ENCODE assay signal across 11 cellular contexts in the genomic region with DNA sequence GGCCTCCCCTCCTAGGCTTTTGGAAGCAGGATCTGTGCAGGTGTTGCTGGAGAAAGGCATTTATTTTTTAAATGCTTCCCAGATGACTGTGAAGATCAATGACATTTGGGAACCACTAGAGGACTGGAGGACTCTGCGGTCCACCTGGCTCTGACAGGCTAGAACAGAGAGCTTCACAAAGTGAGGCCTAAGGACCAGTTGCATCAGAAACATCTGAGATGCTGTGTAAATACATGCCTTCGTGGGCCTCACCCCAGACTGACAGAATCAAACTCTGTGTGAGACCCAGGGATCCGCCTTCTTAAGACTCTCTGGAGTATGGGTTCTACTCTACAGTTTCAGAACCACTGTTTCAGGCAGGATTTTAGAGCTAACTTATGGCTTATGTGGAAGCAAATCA.
A peak's percentile ranks its signal among the peaks of the same experiment; 100 is the strongest.
DNase-seq lines count a peak whose midpoint lies in the region; ATAC-seq and TF ChIP-seq lines count a peak whose summit lies in the region.
"Had no signal": no experiment of that assay in that cellular context is flagged by ENCODE, and none has a peak within 500 bp of the region (broad histone marks: within the 10 kb centered on the region; RNA-seq: fewer than 3 reads in every experiment).

No MANE protein-coding gene starts in this region.

- no peaks in the 10 kb centered on the region for H3K27me3 Mint-ChIP-seq in stimulated activated naive CD8-positive, alpha-beta T cell treated with anti-CD3 and anti-CD28 coated beads, Interleukin-15, Interleukin-2, amounts not matched to agents 100 ng/mL and 50 ng/mL, for 24 hours

- no peaks in the 10 kb centered on the region for H3K9me3 ChIP-seq in smooth muscle cell (replicated peaks; ENCODE audit: low read depth)
- H3K9me3 ChIP-seq: MG63 had no signal

- H3F3A ChIP-seq in smooth muscle cell (ENCODE audit: low read depth) = no peaks in the 10 kb centered on the region

- no peak overlapping the region for H2AFZ ChIP-seq in smooth muscle cell (ENCODE audit: low read depth)

- H4K20me1 ChIP-seq in smooth muscle cell (ENCODE audit: low read depth) = peaks cover 94% of the 10 kb centered on the region

- H3K27me3 ChIP-seq in foreskin keratinocyte = no peaks in the 10 kb centered on the region
- peaks cover 29% of the 10 kb centered on the region for H3K27me3 ChIP-seq in smooth muscle cell (ENCODE audit: low read depth)
- H3K27me3 ChIP-seq: MG63 had no signal

- H3K27ac ChIP-seq in foreskin keratinocyte (no peak overlapping the region), smooth muscle cell (ENCODE audit: low read depth) (no peak overlapping the region)
- H3K27ac ChIP-seq: RWPE1 had no signal

- no peaks in the 10 kb centered on the region for H3K79me2 ChIP-seq in smooth muscle cell (ENCODE audit: low read depth)

- H3K9ac ChIP-seq in smooth muscle cell (ENCODE audit: low read depth) = no peak overlapping the region

- TF ChIP-seq CTCF in foreskin keratinocyte (conservative IDR thresholded peaks at IDR 0.05) = no peak
- no peak for TF ChIP-seq CTCF in smooth muscle cell (IDR thresholded peaks at IDR 0.05; ENCODE audit: borderline replicate concordance, insufficient read depth, poor library complexity, severe bottlenecking)
- no peak for TF ChIP-seq CTCF in lower leg skin (IDR thresholded peaks at IDR 0.05)

- H3K36me3 Mint-ChIP-seq in stimulated activated naive CD8-positive, alpha-beta T cell treated with anti-CD3 and anti-CD28 coated beads, Interleukin-15, Interleukin-2, amounts not matched to agents 100 ng/mL and 50 ng/mL, for 24 hours (ENCODE audit: low read depth) = no peaks in the 10 kb centered on the region

- no peak for ATAC-seq in stimulated activated naive CD8-positive, alpha-beta T cell treated with anti-CD3 and anti-CD28 coated beads, Interleukin-15, Interleukin-2, amounts not matched to agents 100 U/mL and 50 U/mL, for 24 hours
- ATAC-seq in foreskin keratinocyte (peak; percentile 66), GM21723 (IDR thresholded peaks at IDR 0.05; ENCODE audit: unreplicated experiment) (no peak)

- H3K27ac Mint-ChIP-seq in stimulated activated naive CD8-positive, alpha-beta T cell treated with anti-CD3 and anti-CD28 coated beads, Interleukin-15, Interleukin-2, amounts not matched to agents 100 ng/mL and 50 ng/mL, for 24 hours = peak overlapping the region; percentile 96

- intact Hi-C loops in lower leg skin (cut with DNase I; ENCODE audit: low total_unique reads) = loop anchor here (5.0 kb wide), 1 partner anchor 333 kb away; no protein-coding TSS in a partner anchor

- no peak overlapping the region for H3K4me2 ChIP-seq in smooth muscle cell

- WGBS in smooth muscle cell (ENCODE audit: low lambda C conversion rate) = 73% methylated on average over 3 of the region's 3 CpGs
- 53 to 58% methylated on average over 3 of the region's 3 CpGs for WGBS in lower leg skin, 2 donors

- DNase-seq in stimulated activated naive CD8-positive, alpha-beta T cell treated with anti-CD3 and anti-CD28 coated beads, Interleukin-15, Interleukin-2, amounts not matched to agents 100 U/mL and 50 U/mL, for 24 hours = no peak
- DNase-seq in RPMI8226 = peak; percentile 10
- no peak for DNase-seq in foreskin keratinocyte
- no peak for DNase-seq in smooth muscle cell (lab: John Stamatoyannopoulos, UW; ENCODE audit: unreplicated experiment)
- no peak for DNase-seq in lower leg skin (ENCODE audit: low spot score in 2 of 2)
- DNase-seq in NCI-H2196 (lab: John Stamatoyannopoulos, UW; ENCODE audit: unreplicated experiment) = no peak
- DNase-seq: glutamatergic neuron, MG63 had no signal

- H3K4me1 ChIP-seq in foreskin keratinocyte = peaks cover 28% of the 10 kb centered on the region
- peaks cover 14% of the 10 kb centered on the region for H3K4me1 ChIP-seq in smooth muscle cell (ENCODE audit: low read depth)

- no peaks in the 10 kb centered on the region for H3K36me3 ChIP-seq in smooth muscle cell (ENCODE audit: low read depth)
- H3K36me3 ChIP-seq: MG63 had no signal

- H3K4me3 ChIP-seq in smooth muscle cell (no peak overlapping the region), lower leg skin (ENCODE audit: low read depth, poor library complexity, severe bottlenecking) (no peak overlapping the region)
- H3K4me3 ChIP-seq: MG63 had no signal

- H3K4me1 Mint-ChIP-seq in stimulated activated naive CD8-positive, alpha-beta T cell treated with anti-CD3 and anti-CD28 coated beads, Interleukin-15, Interleukin-2, amounts not matched to agents 100 ng/mL and 50 ng/mL, for 24 hours (ENCODE audit: low read depth) = peaks cover 97% of the 10 kb centered on the region

- TF ChIP-seq POLR2A in lower leg skin (IDR thresholded peaks at IDR 0.05) = no peak

- no peaks in the 10 kb centered on the region for H3K9me3 Mint-ChIP-seq in stimulated activated naive CD8-positive, alpha-beta T cell treated with anti-CD3 and anti-CD28 coated beads, Interleukin-15, Interleukin-2, amounts not matched to agents 100 ng/mL and 50 ng/mL, for 24 hours

- H3K4me3 Mint-ChIP-seq in stimulated activated naive CD8-positive, alpha-beta T cell treated with anti-CD3 and anti-CD28 coated beads, Interleukin-15, Interleukin-2, amounts not matched to agents 100 ng/mL and 50 ng/mL, for 24 hours = peak overlapping the region; percentile 76
